8 cellular contexts compared by ENCODE assay signal in genomic region chr12:103841690-103842584, GRCh38. TPM values are rescaled to one million over a fixed set of nuclear protein-coding genes. Genes with fewer than 3 reads are reported as not detected.
DNase-seq lines count a peak whose midpoint lies in the region; ATAC-seq, FAIRE-seq and TF ChIP-seq lines count a peak whose summit lies in the region.

No MANE protein-coding gene starts in this region.

- peaks cover 45% of the 10 kb centered on the region for H3K4me1 ChIP-seq in HepG2 (ENCODE audit: insufficient read depth, low read length)

- no peaks in the 10 kb centered on the region; a peak in 1 of 5 replicates for H3K27me3 ChIP-seq in HepG2 (ENCODE audit: control insufficient read depth in 1 of 2, insufficient read depth in 2 of 2, low read length in 2 of 2)

- peaks cover 13% of the 10 kb centered on the region for H4K20me1 ChIP-seq in HepG2 (ENCODE audit: insufficient read depth, low read length)

- peaks cover 33% of the 10 kb centered on the region for H3K79me2 ChIP-seq in HepG2 (ENCODE audit: insufficient read depth, low read length)

- H2AFZ ChIP-seq in HepG2 (ENCODE audit: low read length): no peak overlapping the region

- TF ChIP-seq CTCF in choroid plexus epithelial cell (conservative IDR thresholded peaks at IDR 0.05; ENCODE audit: low read depth, low read length): no peak
- TF ChIP-seq CTCF in HepG2 (CRISPR knock-in tag; IDR thresholded peaks at IDR 0.05): no peak

- H3K9me3 ChIP-seq in HepG2 (ENCODE audit: low read length): no peaks in the 10 kb centered on the region

- H3K4me2 ChIP-seq in HepG2 (ENCODE audit: low read depth, low read length): peak overlapping the region; percentile 82

- POLR2A ChIA-PET in HepG2 (lab: Yijun Ruan, JAX): interaction anchor here (1.0 to 3.0 kb wide), 7 partner anchors 13 to 124 kb away, joined by 3 to 15 read pairs (median 5); partner anchors contain the start of genes HSP90B1 and TDG

- in situ Hi-C loops in HepG2 (cut with HindIII; ENCODE audit: extremely low pct_ligation_motif_present, low pct_unique_long_range_greater_than_20kb): no loop called here

- H3K4me3 ChIP-seq in choroid plexus epithelial cell (ENCODE audit: low read depth, low read length) (peak overlapping the region; percentile 78), HepG2 (replicated peaks in 1 of 3; ENCODE audit: insufficient read depth in 1 of 3, low read depth in 2 of 3, low read length in 3 of 3) (peak overlapping the region; percentile 74 to 87 (median 75))

- BruUV-seq in HepG2 (replicated peaks; lab: Mats Ljungman, UMichigan): TSS peak; percentile 85

- H3K27ac ChIP-seq in HepG2 (ENCODE audit: extremely low read length, insufficient read depth, low read length): peak overlapping the region; percentile 61

- peak overlapping the region; percentile 64; the same call in 1 of the 2 replicates for H3K9ac ChIP-seq in HepG2 (ENCODE audit: insufficient read depth, low read depth, low read length)

- TF ChIP-seq POLR2A in HepG2 (IDR thresholded peaks at IDR 0.05; ENCODE audit: insufficient read depth in 1 of 2, low read depth in 2 of 2, low read length in 2 of 2): no peak

- no peak for TF ChIP-seq RAD21 in HepG2 (CRISPR knock-in tag; IDR thresholded peaks at IDR 0.05)

- DNase-seq in D341Med (ENCODE audit: low spot score): peak; percentile 39
- DNase-seq in H4 (ENCODE audit: low spot score): peak; percentile 93
- peak; percentile 16 for DNase-seq in NCI-H1105 treated with DMSO at 0.1 percent for 48 hours (lab: John Stamatoyannopoulos, UW)
- peak; percentile 55 for DNase-seq in UCSD-AML1 (lab: John Stamatoyannopoulos, UW; ENCODE audit: unreplicated experiment)
- peak; percentile 66 for DNase-seq in choroid plexus epithelial cell (ENCODE audit: low read depth)
- DNase-seq in HepG2 (ENCODE audit: low spot score): peak; percentile 40
- peak; percentile 42 to 49 for DNase-seq in stimulated activated CD8-positive, alpha-beta memory T cell treated with anti-CD3 and anti-CD28 coated beads, Interleukin-15, amount 100 ng/mL, for 48 hours (ENCODE audit: low read depth in 2 of 2)
- DNase-seq in DMS114 treated with DMSO at 0.1 percent for 48 hours (lab: John Stamatoyannopoulos, UW; ENCODE audit: unreplicated experiment): no peak

- TF ChIP-seq EP300 in HepG2 (IDR thresholded peaks at IDR 0.05; ENCODE audit: low read depth in 2 of 2, low read length in 2 of 2) (no peak), HepG2 (CRISPR knock-in tag; IDR thresholded peaks at IDR 0.05; ENCODE audit: borderline replicate concordance) (no peak)

- CTCF ChIA-PET in HepG2 (lab: Yijun Ruan, JAX; ENCODE audit: low intra/inter-chr PET ratio, low total read pairs): no interaction called here

- intact Hi-C loops in HepG2 (cut with micrococcal nuclease; ENCODE audit: unreplicated experiment): loop anchor here (1.0 to 2.0 kb wide), 3 partner anchors 13 to 87 kb away; no protein-coding TSS in a partner anchor

- no peaks in the 10 kb centered on the region for H3K36me3 ChIP-seq in HepG2 (replicated peaks in 1 of 2; ENCODE audit: control insufficient read depth in 1 of 2, insufficient read depth in 2 of 2, low read length in 2 of 2)

- ATAC-seq in HepG2: peak; percentile 76

- 36% methylated on average over 11 of the region's 20 CpGs for WGBS in HepG2 (ENCODE audit: low lambda C conversion rate)

- FAIRE-seq in HepG2 (lab: Jason Lieb, UNC): no peak

TF ChIP-seq in HepG2, 621 proteins besides CTCF, POLR2A, EP300 and RAD21 (continues in another document):
- TF ChIP-seq ZNF136 (CRISPR knock-in tag; IDR thresholded peaks at IDR 0.05; ENCODE audit: low read depth) (0 out of 2 replicates have a peak, but pooled peaks have one; percentile 44), ZSCAN29 (CRISPR knock-in tag; conservative IDR thresholded peaks at IDR 0.05) (0 out of 2 replicates have a peak, but pooled peaks have one; percentile 28), RBM39 (IDR thresholded peaks at IDR 0.05; ENCODE audit: low read depth, low read length, poor library complexity, severe bottlenecking) (no peak), KLF6 (CRISPR knock-in tag; IDR thresholded peaks at IDR 0.05) (0 out of 2 replicates have a peak, but pooled peaks have one; percentile 2), ZNF839 (CRISPR knock-in tag; IDR thresholded peaks at IDR 0.05; ENCODE audit: borderline replicate concordance) (0 out of 2 replicates have a peak, but pooled peaks have one; percentile 38), ZNF224 (CRISPR knock-in tag; IDR thresholded peaks at IDR 0.05) (no peak), ZNF644 (CRISPR knock-in tag; IDR thresholded peaks at IDR 0.05; ENCODE audit: low read depth) (no peak), WIZ (CRISPR knock-in tag; IDR thresholded peaks at IDR 0.05) (0 out of 2 replicates have a peak, but pooled peaks have one; percentile 11), ZNF354B (CRISPR knock-in tag; IDR thresholded peaks at IDR 0.05) (0 out of 2 replicates have a peak, but pooled peaks have one; percentile 48), BORCS8-MEF2B (CRISPR knock-in tag; IDR thresholded peaks at IDR 0.05) (peak; percentile 38; the same call in 1 of the 2 replicates), CEBPB (IDR thresholded peaks at IDR 0.05; ENCODE audit: borderline replicate concordance, low read depth, low read length) (no peak), AGO1 (IDR thresholded peaks at IDR 0.05; ENCODE audit: low read depth, low read length, poor library complexity, severe bottlenecking) (peak; percentile 34), SP4 (CRISPR knock-in tag; IDR thresholded peaks at IDR 0.05) (no peak), GABPB1 (CRISPR knock-in tag; IDR thresholded peaks at IDR 0.05) (0 out of 2 replicates have a peak, but pooled peaks have one; percentile 3), HNF4G (IDR thresholded peaks at IDR 0.05; ENCODE audit: borderline replicate concordance, low read depth, low read length) (no peak), HNF4G (CRISPR knock-in tag; IDR thresholded peaks at IDR 0.05; ENCODE audit: borderline replicate concordance, low read depth) (no peak), SIN3A (IDR thresholded peaks at IDR 0.05; ENCODE audit: borderline replicate concordance, low read depth, low read length) (no peak)
- TF ChIP-seq, protein P1, sequence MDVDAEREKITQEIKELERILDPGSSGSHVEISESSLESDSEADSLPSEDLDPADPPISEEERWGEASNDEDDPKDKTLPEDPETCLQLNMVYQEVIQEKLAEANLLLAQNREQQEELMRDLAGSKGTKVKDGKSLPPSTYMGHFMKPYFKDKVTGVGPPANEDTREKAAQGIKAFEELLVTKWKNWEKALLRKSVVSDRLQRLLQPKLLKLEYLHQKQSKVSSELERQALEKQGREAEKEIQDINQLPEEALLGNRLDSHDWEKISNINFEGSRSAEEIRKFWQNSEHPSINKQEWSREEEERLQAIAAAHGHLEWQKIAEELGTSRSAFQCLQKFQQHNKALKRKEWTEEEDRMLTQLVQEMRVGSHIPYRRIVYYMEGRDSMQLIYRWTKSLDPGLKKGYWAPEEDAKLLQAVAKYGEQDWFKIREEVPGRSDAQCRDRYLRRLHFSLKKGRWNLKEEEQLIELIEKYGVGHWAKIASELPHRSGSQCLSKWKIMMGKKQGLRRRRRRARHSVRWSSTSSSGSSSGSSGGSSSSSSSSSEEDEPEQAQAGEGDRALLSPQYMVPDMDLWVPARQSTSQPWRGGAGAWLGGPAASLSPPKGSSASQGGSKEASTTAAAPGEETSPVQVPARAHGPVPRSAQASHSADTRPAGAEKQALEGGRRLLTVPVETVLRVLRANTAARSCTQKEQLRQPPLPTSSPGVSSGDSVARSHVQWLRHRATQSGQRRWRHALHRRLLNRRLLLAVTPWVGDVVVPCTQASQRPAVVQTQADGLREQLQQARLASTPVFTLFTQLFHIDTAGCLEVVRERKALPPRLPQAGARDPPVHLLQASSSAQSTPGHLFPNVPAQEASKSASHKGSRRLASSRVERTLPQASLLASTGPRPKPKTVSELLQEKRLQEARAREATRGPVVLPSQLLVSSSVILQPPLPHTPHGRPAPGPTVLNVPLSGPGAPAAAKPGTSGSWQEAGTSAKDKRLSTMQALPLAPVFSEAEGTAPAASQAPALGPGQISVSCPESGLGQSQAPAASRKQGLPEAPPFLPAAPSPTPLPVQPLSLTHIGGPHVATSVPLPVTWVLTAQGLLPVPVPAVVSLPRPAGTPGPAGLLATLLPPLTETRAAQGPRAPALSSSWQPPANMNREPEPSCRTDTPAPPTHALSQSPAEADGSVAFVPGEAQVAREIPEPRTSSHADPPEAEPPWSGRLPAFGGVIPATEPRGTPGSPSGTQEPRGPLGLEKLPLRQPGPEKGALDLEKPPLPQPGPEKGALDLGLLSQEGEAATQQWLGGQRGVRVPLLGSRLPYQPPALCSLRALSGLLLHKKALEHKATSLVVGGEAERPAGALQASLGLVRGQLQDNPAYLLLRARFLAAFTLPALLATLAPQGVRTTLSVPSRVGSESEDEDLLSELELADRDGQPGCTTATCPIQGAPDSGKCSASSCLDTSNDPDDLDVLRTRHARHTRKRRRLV (CRISPR knock-in tag; IDR thresholded peaks at IDR 0.05): no peak

RNA-seq across cellular contexts. Expression of gene NT5DC3, which starts 0.9 kb away (rescaled TPM):
- 3.2 and 3.7 TPM in 2 replicates for total RNA-seq in H4 (2014; rRNA removed; shearing (Covaris generic))
- 6.6 and 7.4 TPM in 2 replicates for total RNA-seq in HepG2 (2016; rRNA removed; fragmentation: Illumina TruSeq; extraction: Trizol)
- 1.7 and 2.3 TPM in 2 replicates for total RNA-seq in HepG2 (2016; cell fraction: cytosol; rRNA removed; fragmentation: Illumina TruSeq; extraction: Trizol; ENCODE audit: low read depth)
- 6.1 and 6.6 TPM in 2 replicates for total RNA-seq in HepG2 (2016; cell fraction: insoluble cytoplasmic fraction; rRNA removed; fragmentation: Illumina TruSeq; extraction: Trizol)
- total RNA-seq in HepG2 (2016; cell fraction: membrane; rRNA removed; fragmentation: Illumina TruSeq; extraction: Trizol): 2.8 and 2.9 TPM in 2 replicates
- 8.2 and 14.2 TPM in 2 replicates for total RNA-seq in HepG2 (2016; cell fraction: nucleus; rRNA removed; fragmentation: Illumina TruSeq; extraction: Trizol)
- 2.8 and 3.2 TPM in 2 replicates for polyA plus RNA-seq in HepG2 (2011; rRNA removed)
- polyA plus RNA-seq in HepG2 (2011; cell fraction: cytosol; rRNA removed): 1.8 and 2.3 TPM in 2 replicates
- polyA plus RNA-seq in HepG2 (2011; cell fraction: nucleus; rRNA removed): 4.3 and 4.9 TPM in 2 replicates
- 2.9 and 4.9 TPM in 2 replicates for polyA plus RNA-seq in HepG2 (2012)
- 0.17 and 0.21 TPM in 2 replicates for polyA plus RNA-seq in HepG2 (2016; cell fraction: cytosol; fragmentation: Illumina TruSeq; extraction: Trizol; ENCODE audit: low read depth)
- 3.7 and 4.3 TPM in 2 replicates for polyA plus RNA-seq in HepG2 (2016; cell fraction: insoluble cytoplasmic fraction; fragmentation: Illumina TruSeq; extraction: Trizol; ENCODE audit: low read depth)
- polyA plus RNA-seq in HepG2 (2016; cell fraction: membrane; fragmentation: Illumina TruSeq; extraction: Trizol; ENCODE audit: low read depth): 0.42 and 0.64 TPM in 2 replicates
- 14.0 and 14.9 TPM in 2 replicates for polyA plus RNA-seq in HepG2 (2016; cell fraction: nucleus; fragmentation: Illumina TruSeq; extraction: Trizol; ENCODE audit: insufficient read depth, low read depth)
- 3.9 and 6.2 TPM in 2 replicates for polyA minus RNA-seq in HepG2 (2011; rRNA and poly(A)+ RNA removed; ENCODE audit: low replicate concordance)
- polyA minus RNA-seq in HepG2 (2011; cell fraction: cytosol; rRNA and poly(A)+ RNA removed): 4.0 and 4.6 TPM in 2 replicates
- polyA minus RNA-seq in HepG2 (2011; cell fraction: nucleus; rRNA and poly(A)+ RNA removed): 7.8 and 12.2 TPM in 2 replicates
